In the genomic region with DNA sequence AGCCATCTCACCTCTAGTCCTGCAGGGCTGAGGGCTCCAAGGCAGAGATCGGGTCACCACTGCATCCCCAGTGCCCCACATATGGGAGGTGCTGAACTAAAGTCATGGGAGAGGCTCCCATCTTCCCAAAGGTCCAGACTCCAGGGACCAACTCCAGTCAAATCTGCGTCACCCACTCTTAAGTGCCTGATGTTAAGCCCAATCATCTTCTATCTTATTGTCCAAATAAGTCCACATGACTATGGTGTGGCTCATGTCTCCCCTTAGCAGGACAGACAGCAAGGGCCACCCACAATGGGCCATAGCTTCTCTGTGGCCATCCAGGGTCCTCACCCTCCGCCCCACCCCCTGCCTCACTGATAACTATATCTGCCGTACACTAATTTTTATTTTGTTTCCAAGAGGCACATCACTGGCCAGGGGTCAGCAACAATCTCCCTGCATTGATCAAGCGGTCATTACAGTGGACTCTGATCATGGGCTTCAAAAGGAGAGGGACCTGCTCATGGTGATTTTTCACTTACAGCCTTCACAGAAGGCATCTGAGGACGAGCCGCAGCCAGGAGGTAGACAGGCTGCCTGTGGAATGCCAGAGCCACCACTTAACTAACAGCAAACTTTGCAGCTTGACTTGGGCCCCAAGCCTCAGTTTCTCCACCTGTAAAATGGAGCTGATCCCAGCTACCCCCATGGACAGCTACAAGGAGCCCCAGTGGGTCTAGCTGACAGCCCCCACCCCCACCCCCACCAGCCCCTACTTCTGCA, we compare ENCODE assay signal across 8 cellular contexts. TPM values are rescaled to one million over a fixed set of nuclear protein-coding genes. Genes with fewer than 3 reads are reported as not detected.
DNase-seq lines count a peak whose midpoint lies in the region; ATAC-seq, FAIRE-seq and TF ChIP-seq lines count a peak whose summit lies in the region.

No MANE protein-coding gene starts in this region.

- peaks cover 40 to 72% of the 10 kb centered on the region in 2 donors for H3K36me3 Mint-ChIP-seq in CD14-positive monocyte

- peak overlapping the region; percentile 51 for H3K4ac ChIP-seq in trophoblast cell (ENCODE audit: low read depth, low read length)

- WGBS in trophoblast cell (ENCODE audit: extremely low coverage, insufficient coverage, insufficient read length): no CpG with 5 or more reads among the region's 7 CpGs

- ATAC-seq in GM18861 (IDR thresholded peaks at IDR 0.05; ENCODE audit: unreplicated experiment): no peak
- no peak for ATAC-seq in HG02571 (IDR thresholded peaks at IDR 0.05; ENCODE audit: unreplicated experiment)

- DNase-seq in CD14-positive monocyte (ENCODE audit: low spot score) (no peak), RWPE1 (ENCODE audit: low spot score) (no peak), endothelial cell of umbilical vein (ENCODE audit: low read depth, low spot score) (no peak), trophoblast cell (no peak), KBM-7 (no peak), OCI-LY7 (ENCODE audit: low spot score) (no peak)

- peak overlapping the region; percentile 83 to 93 (median 92) for H3K27ac Mint-ChIP-seq in CD14-positive monocyte

- no peak overlapping the region for H3K14ac ChIP-seq in trophoblast cell (ENCODE audit: low read length)

- H3K4me3 ChIP-seq in endothelial cell of umbilical vein (replicated peaks in 1 of 3; ENCODE audit: insufficient read depth in 1 of 3, low read depth in 1 of 3, low read length in 3 of 3) (no peak overlapping the region), trophoblast cell (ENCODE audit: low read depth, low read length) (no peak overlapping the region), OCI-LY7 (ENCODE audit: low read depth, low read length, poor library complexity, severe bottlenecking) (no peak overlapping the region)

- H4K20me1 ChIP-seq in endothelial cell of umbilical vein (replicated peaks; ENCODE audit: control insufficient read depth, extremely low read depth, insufficient read depth, low read length) (peaks cover 4% of the 10 kb centered on the region), OCI-LY7 (ENCODE audit: insufficient read depth, low read length) (peaks cover 16% of the 10 kb centered on the region)

- no peaks in the 10 kb centered on the region for H3K9me3 Mint-ChIP-seq in CD14-positive monocyte

- peaks cover 95% of the 10 kb centered on the region for H3K4me1 Mint-ChIP-seq in CD14-positive monocyte

- H3K9me2 ChIP-seq in OCI-LY7 (ENCODE audit: insufficient read depth, low read length): no peaks in the 10 kb centered on the region

- no peak for TF ChIP-seq POLR2A in endothelial cell of umbilical vein (IDR thresholded peaks at IDR 0.05; ENCODE audit: low read depth, low read length)

- TSS peak; percentile 21 for BruUV-seq in endothelial cell of umbilical vein (replicated peaks; lab: Mats Ljungman, UMichigan)
- no TSS peak for BruUV-seq in OCI-LY7 (replicated peaks; lab: Mats Ljungman, UMichigan)

- H3K9me1 ChIP-seq in endothelial cell of umbilical vein (replicated peaks; ENCODE audit: control insufficient read depth, extremely low read depth, insufficient read depth, low read length): no peaks in the 10 kb centered on the region

- dilution Hi-C loops in endothelial cell of umbilical vein (cut with MboI; ENCODE audit: extremely low pct_ligation_motif_present, low sequenced_read_pairs): no loop called here

- H2BK5ac ChIP-seq in trophoblast cell (ENCODE audit: low read depth, low read length, poor library complexity): no peak overlapping the region

- H3K9me3 ChIP-seq in endothelial cell of umbilical vein (replicated peaks; ENCODE audit: control insufficient read depth, insufficient read depth, low read length): no peaks in the 10 kb centered on the region
- H3K9me3 ChIP-seq in trophoblast cell (ENCODE audit: insufficient read depth, low read depth, low read length): no peaks in the 10 kb centered on the region
- no peaks in the 10 kb centered on the region for H3K9me3 ChIP-seq in OCI-LY7 (ENCODE audit: low read length)

- H4K12ac ChIP-seq in trophoblast cell (ENCODE audit: low read depth, low read length): no peak overlapping the region

- H3K27me3 ChIP-seq in endothelial cell of umbilical vein (ENCODE audit: control insufficient read depth in 2 of 2, insufficient read depth in 2 of 2, low read length in 2 of 2): no peaks in the 10 kb centered on the region
- H3K27me3 ChIP-seq in trophoblast cell (ENCODE audit: insufficient read depth, low read length): no peaks in the 10 kb centered on the region

- peak overlapping the region; percentile 18 for H4K91ac ChIP-seq in trophoblast cell (ENCODE audit: low read depth, low read length)

- no peak overlapping the region for H2AFZ ChIP-seq in endothelial cell of umbilical vein (ENCODE audit: low read depth, low read length)
- H2AFZ ChIP-seq in trophoblast cell (ENCODE audit: insufficient read depth, low read length, poor library complexity): peak overlapping the region; percentile 15
- no peak overlapping the region for H2AFZ ChIP-seq in OCI-LY7 (ENCODE audit: low read length)

- no peak overlapping the region for H2BK120ac ChIP-seq in trophoblast cell (ENCODE audit: insufficient read depth, low read length, poor library complexity)

- no peak overlapping the region for H3K4me3 Mint-ChIP-seq in CD14-positive monocyte

- H2BK12ac ChIP-seq in trophoblast cell (ENCODE audit: low read length): peak overlapping the region; percentile 1

- H3K36me3 ChIP-seq in endothelial cell of umbilical vein (ENCODE audit: control insufficient read depth in 2 of 2, extremely low read depth in 1 of 2, insufficient read depth in 2 of 2, low read length in 2 of 2): peaks cover 7 to 10% of the 10 kb centered on the region in 2 experiments
- H3K36me3 ChIP-seq in trophoblast cell (ENCODE audit: control insufficient read depth in 1 of 2, insufficient read depth in 2 of 2, low read length in 2 of 2): peaks cover 5 to 23% of the 10 kb centered on the region in 2 experiments
- peaks cover 21% of the 10 kb centered on the region; the same call in 1 of the 2 replicates for H3K36me3 ChIP-seq in OCI-LY7 (ENCODE audit: insufficient read depth, low read length)

- H3K4me2 ChIP-seq in endothelial cell of umbilical vein (ENCODE audit: insufficient read depth, low read length): peak overlapping the region; percentile 19
- no peak overlapping the region for H3K4me2 ChIP-seq in trophoblast cell (ENCODE audit: low read length)
- no peak overlapping the region for H3K4me2 ChIP-seq in OCI-LY7 (ENCODE audit: low read length)

- CTCF ChIA-PET in RWPE1 (lab: Yijun Ruan, JAX): no interaction called here
- CTCF ChIA-PET in endothelial cell of umbilical vein (lab: Charles Lee): interaction anchor here (0.7 to 2.8 kb wide), 12 partner anchors 9 to 106 kb away, joined by 3 to 19 read pairs (median 4); no protein-coding TSS in a partner anchor
- CTCF ChIA-PET in OCI-LY7 (lab: Charles Lee; ENCODE audit: unreplicated experiment): interaction anchor here (0.9 kb wide), 1 partner anchor 91 kb away, joined by 3 read pairs; no protein-coding TSS in a partner anchor

- peak overlapping the region; percentile 89 for H3K27ac ChIP-seq in RWPE1
- H3K27ac ChIP-seq in endothelial cell of umbilical vein (ENCODE audit: insufficient read depth, low read depth, low read length): peak overlapping the region; percentile 88
- H3K27ac ChIP-seq in trophoblast cell (ENCODE audit: low read depth, low read length): peak overlapping the region; percentile 2
- H3K27ac ChIP-seq in OCI-LY7 (ENCODE audit: low read depth, low read length, poor library complexity, severe bottlenecking): no peak overlapping the region

- H2AK5ac ChIP-seq in trophoblast cell (ENCODE audit: low read length): no peak overlapping the region

- intact Hi-C loops in CD14-positive monocyte (cut with micrococcal nuclease) (no loop called here), endothelial cell of umbilical vein (cut with micrococcal nuclease) (loop anchor here (1.0 to 5.0 kb wide), 3 partner anchors 12 to 103 kb away; no protein-coding TSS in a partner anchor), OCI-LY7 (cut with micrococcal nuclease; ENCODE audit: unreplicated experiment) (no loop called here)

- in situ Hi-C loops in KBM-7 (cut with MboI; ENCODE audit: low pct_unique_long_range_greater_than_20kb, low sequenced_read_pairs): no loop called here

- peaks cover 96% of the 10 kb centered on the region for H3K79me2 ChIP-seq in endothelial cell of umbilical vein (ENCODE audit: control insufficient read depth, insufficient read depth, low read length)
- peaks cover 67% of the 10 kb centered on the region for H3K79me2 ChIP-seq in trophoblast cell (ENCODE audit: control insufficient read depth, insufficient read depth, low read length, poor library complexity)
- peaks cover 92% of the 10 kb centered on the region for H3K79me2 ChIP-seq in OCI-LY7 (ENCODE audit: insufficient read depth, low read depth, low read length)

- peak overlapping the region; percentile 72 for H3K9ac ChIP-seq in endothelial cell of umbilical vein (replicated peaks; ENCODE audit: extremely low read depth, insufficient read depth, low read length)
- H3K9ac ChIP-seq in trophoblast cell (ENCODE audit: low read length): no peak overlapping the region

- H4K8ac ChIP-seq in trophoblast cell (ENCODE audit: low read depth, low read length): no peak overlapping the region

- H3K79me1 ChIP-seq in trophoblast cell (ENCODE audit: low read length): peaks cover 22% of the 10 kb centered on the region

- POLR2A ChIA-PET in RWPE1 (lab: Yijun Ruan, JAX; ENCODE audit: low non-redundant PET) (interaction anchor here (1.1 kb wide), 1 partner anchor 10 kb away, joined by 4 read pairs; no protein-coding TSS in a partner anchor), endothelial cell of umbilical vein (lab: Charles Lee) (interaction anchor here (0.7 to 2.3 kb wide), 12 partner anchors 9 to 106 kb away, joined by 3 to 19 read pairs (median 4); partner anchors contain the start of gene MYH9), OCI-LY7 (lab: Charles Lee) (interaction anchor here (0.8 to 0.9 kb wide), 2 partner anchors 8 to 21 kb away, joined by 4 to 5 read pairs; no protein-coding TSS in a partner anchor)

- TF ChIP-seq CTCF in CD14-positive monocyte (IDR thresholded peaks at IDR 0.05) (no peak), RWPE1 (conservative IDR thresholded peaks at IDR 0.05; ENCODE audit: low read depth) (no peak), endothelial cell of umbilical vein (IDR thresholded peaks at IDR 0.05; ENCODE audit: extremely low read depth in 1 of 2, insufficient read depth in 1 of 2, low read depth in 1 of 2, low read length in 2 of 2) (no peak), OCI-LY7 (conservative IDR thresholded peaks at IDR 0.05; ENCODE audit: low read length) (no peak)

- peaks cover 0 to 2% (median 1%) of the 10 kb centered on the region in 3 donors for H3K27me3 Mint-ChIP-seq in CD14-positive monocyte (ENCODE audit: low read depth in 3 of 3)

- peak overlapping the region; percentile 9 for H3K18ac ChIP-seq in trophoblast cell (ENCODE audit: low read length)

- FAIRE-seq in endothelial cell of umbilical vein (lab: Jason Lieb, UNC): no peak

- no peak overlapping the region for H3K23ac ChIP-seq in trophoblast cell (ENCODE audit: low read length)

- H3K4me1 ChIP-seq in endothelial cell of umbilical vein (ENCODE audit: control insufficient read depth, extremely low read depth, insufficient read depth, low read length) (peaks cover 91% of the 10 kb centered on the region), trophoblast cell (ENCODE audit: control insufficient read depth in 1 of 2, insufficient read depth in 2 of 2, low read length in 2 of 2) (peaks cover 75 to 82% of the 10 kb centered on the region in 2 experiments), OCI-LY7 (ENCODE audit: insufficient read depth, low read length, poor library complexity, severe bottlenecking) (peaks cover 46% of the 10 kb centered on the region)

RNA-seq across cellular contexts. Expression of gene MYH9, which starts 23.3 kb away (rescaled TPM):
- polyA plus RNA-seq in CD14-positive monocyte (10 to 100 TPM; 35.6 to 79.5 TPM), endothelial cell of umbilical vein (157 and 188 TPM in 2 replicates)
- total RNA-seq in endothelial cell of umbilical vein (1,331 and 1,413 TPM in 2 replicates), OCI-LY7 (2022) (213 and 223 TPM in 2 replicates)
- polyA plus RNA-seq in endothelial cell of umbilical vein (2011; cell fraction: cytosol; rRNA removed): 377 and 396 TPM in 2 replicates
- 759 and 766 TPM in 2 replicates for polyA plus RNA-seq in endothelial cell of umbilical vein (2011; cell fraction: nucleus; rRNA removed)
- polyA plus RNA-seq in endothelial cell of umbilical vein (2012): 496 and 585 TPM in 2 replicates
- polyA minus RNA-seq in endothelial cell of umbilical vein: 1,176 and 1,679 TPM in 2 replicates
- polyA minus RNA-seq in endothelial cell of umbilical vein (2011; cell fraction: cytosol; rRNA and poly(A)+ RNA removed): 42.9 TPM
- 498 and 877 TPM in 2 replicates for polyA minus RNA-seq in endothelial cell of umbilical vein (2011; cell fraction: nucleus; rRNA and poly(A)+ RNA removed)
- polyA plus RNA-seq in trophoblast cell (2013): 280 and 288 TPM in 2 replicates
- total RNA-seq in OCI-LY7 (2014; rRNA removed; shearing (Covaris generic)): 112 and 133 TPM in 2 replicates
